ENCODE assay signal across 8 cellular contexts in the genomic region with DNA sequence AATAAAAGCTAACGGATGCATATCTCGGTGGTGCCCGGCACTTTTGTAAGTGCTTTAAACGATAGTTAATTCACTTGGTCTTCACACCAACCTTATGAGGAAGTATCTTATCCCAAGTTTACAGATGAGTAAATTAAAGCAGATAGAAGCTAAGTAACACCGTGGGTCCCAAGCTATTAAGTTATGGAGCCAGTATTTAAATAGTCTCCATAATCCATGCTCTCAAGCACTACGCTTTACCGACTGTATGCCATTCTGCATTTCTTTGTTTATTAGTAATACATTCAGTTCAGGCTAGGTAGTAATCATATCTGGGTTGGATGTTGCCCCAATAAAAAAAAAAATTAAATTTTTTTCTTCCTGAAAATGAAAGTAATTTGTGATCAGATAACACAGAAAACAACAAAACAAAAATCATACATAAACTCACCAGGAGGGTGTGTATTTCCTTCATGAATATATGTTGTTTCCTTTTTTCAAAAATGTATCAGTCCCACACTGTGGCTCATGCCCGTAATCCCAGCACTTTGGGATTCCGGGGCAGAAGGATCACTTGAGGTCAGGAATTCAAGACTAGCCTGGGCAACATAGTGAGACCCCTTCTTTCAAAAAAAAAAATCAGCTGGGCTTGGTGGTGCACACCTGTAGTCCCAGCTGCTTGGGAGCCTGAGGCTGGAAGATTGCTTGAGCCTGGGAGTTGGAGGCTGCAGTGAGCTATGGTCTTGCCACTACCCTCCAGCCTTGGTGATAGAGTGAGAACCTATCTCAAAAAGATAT. TPM values are rescaled to one million over a fixed set of nuclear protein-coding genes. Genes with fewer than 3 reads are reported as not detected.
DNase-seq lines count a peak whose midpoint lies in the region; ATAC-seq, FAIRE-seq and TF ChIP-seq lines count a peak whose summit lies in the region.

No MANE protein-coding gene starts in this region.

- H3K4me3 ChIP-seq in BLaER1 treated with 17β-estradiol and CSF1 and Interleukin-3, amounts not matched to agents 10 nM and 100 nM = peak overlapping the region; percentile 76 to 95 (median 86)
- peak overlapping the region; percentile 88 for H3K4me3 ChIP-seq in LNCaP clone FGC (ENCODE audit: low read depth, low read length)
- H3K4me3 ChIP-seq in bronchial epithelial cell (ENCODE audit: low read depth, low read length) = peak overlapping the region; percentile 73

- H3K36me3 ChIP-seq in BLaER1 treated with 17β-estradiol and CSF1 and Interleukin-3, amounts not matched to agents 10 nM and 100 nM = peaks cover 35 to 49% (median 44%) of the 10 kb centered on the region in 11 experiments
- H3K36me3 ChIP-seq in bronchial epithelial cell (ENCODE audit: control insufficient read depth, insufficient read depth, low read length) = no peaks in the 10 kb centered on the region

- ATAC-seq in HG03432 (IDR thresholded peaks at IDR 0.05; ENCODE audit: unreplicated experiment) (no peak), GM21786 (IDR thresholded peaks at IDR 0.05; ENCODE audit: unreplicated experiment) (no peak)

- peaks cover 23 to 34% (median 31%) of the 10 kb centered on the region in 10 experiments for H3K4me1 ChIP-seq in BLaER1 treated with 17β-estradiol and CSF1 and Interleukin-3, amounts not matched to agents 10 nM and 100 nM

- peaks cover 29 to 43% (median 40%) of the 10 kb centered on the region in 11 experiments for H3K9me3 ChIP-seq in BLaER1 treated with 17β-estradiol and CSF1 and Interleukin-3, amounts not matched to agents 10 nM and 100 nM (replicated peaks in 1 of 11)

- peak overlapping the region; percentile 71 to 91 (median 83) for H3K4me2 ChIP-seq in BLaER1 treated with 17β-estradiol and CSF1 and Interleukin-3, amounts not matched to agents 10 nM and 100 nM

- TF ChIP-seq CTCF in LNCaP clone FGC (IDR thresholded peaks at IDR 0.05; ENCODE audit: control insufficient read depth, extremely low read depth, insufficient read depth) (no peak), bronchial epithelial cell (IDR thresholded peaks at IDR 0.05; ENCODE audit: insufficient read depth, low read length, severe bottlenecking) (no peak)

- no peaks in the 10 kb centered on the region for H3K27me3 ChIP-seq in BLaER1 treated with 17β-estradiol and CSF1 and Interleukin-3, amounts not matched to agents 10 nM and 100 nM
- H3K27me3 ChIP-seq in bronchial epithelial cell (ENCODE audit: control insufficient read depth, insufficient read depth, low read length) = no peaks in the 10 kb centered on the region

- peak overlapping the region; percentile 85 to 97 (median 93) for H3K9ac ChIP-seq in BLaER1 treated with 17β-estradiol and CSF1 and Interleukin-3, amounts not matched to agents 10 nM and 100 nM

- DNase-seq in LNCaP clone FGC (ENCODE audit: low read depth) = no peak
- DNase-seq in bronchial epithelial cell (ENCODE audit: low read depth) = no peak
- DNase-seq in myocyte (ENCODE audit: low read depth) = peak; percentile 3
- DNase-seq in NCI-H774 (lab: John Stamatoyannopoulos, UW) = no peak
- DNase-seq in germinal center (ENCODE audit: low spot score) = no peak

- FAIRE-seq in bronchial epithelial cell (lab: Jason Lieb, UNC) = no peak

- peaks cover 25 to 30% (median 26%) of the 10 kb centered on the region in 11 experiments; a peak in 21 of 22 replicates for H4K20me1 ChIP-seq in BLaER1 treated with 17β-estradiol and CSF1 and Interleukin-3, amounts not matched to agents 10 nM and 100 nM

- peak overlapping the region; percentile 85 to 97 (median 92); a peak in 20 of 22 replicates for H3K27ac ChIP-seq in BLaER1 treated with 17β-estradiol and CSF1 and Interleukin-3, amounts not matched to agents 10 nM and 100 nM

RNA-seq across cellular contexts. Expression of gene M6PR, which starts 1.4 kb away (rescaled TPM):
- total RNA-seq in bronchial epithelial cell (259 and 478 TPM in 2 replicates), myocyte (148 and 170 TPM in 2 replicates)
- polyA plus RNA-seq in myocyte (2012) = 149 TPM

RNA-seq across cellular contexts. Expression of gene PHC1, which starts 36.6 kb away (rescaled TPM):
- 3.7 and 4.2 TPM in 2 replicates for total RNA-seq in bronchial epithelial cell
- total RNA-seq in myocyte = 12.6 TPM in 2 replicates
- polyA plus RNA-seq in myocyte (2012) = 16.4 TPM

RNA-seq across cellular contexts. Expression of gene KLRG1, which starts 38.5 kb away (rescaled TPM):
- total RNA-seq in bronchial epithelial cell (under 0.01 TPM in 1 of 2 replicates, not detected in the other), myocyte (1.0 and 6.0 TPM in 2 replicates)
- 2.1 TPM for polyA plus RNA-seq in myocyte (2012)
